12 cellular contexts compared by ENCODE assay signal in the genomic region with DNA sequence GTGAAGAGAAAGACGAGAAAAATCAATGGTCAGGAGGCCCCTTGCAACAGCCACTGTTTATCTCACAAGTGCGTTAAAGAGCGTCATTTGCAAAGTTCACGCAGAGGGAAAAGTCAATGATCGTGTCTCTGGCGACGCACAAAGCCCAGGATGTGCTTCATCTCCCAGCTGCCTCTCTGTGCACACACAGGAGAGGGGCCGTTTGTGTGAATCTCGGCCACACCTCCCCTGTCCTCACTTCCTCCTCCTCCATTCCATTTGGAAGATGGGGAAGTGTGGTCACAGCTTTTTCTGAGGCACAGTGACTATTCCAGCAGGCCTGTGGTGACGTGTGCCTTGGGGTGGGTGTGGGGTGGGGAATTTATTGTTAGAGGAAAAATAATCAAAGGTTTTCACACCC.
DNase-seq lines count a peak whose midpoint lies in the region; ATAC-seq and TF ChIP-seq lines count a peak whose summit lies in the region.
"Had no signal": no experiment of that assay in that cellular context is flagged by ENCODE, and none has a peak within 500 bp of the region (broad histone marks: within the 10 kb centered on the region; RNA-seq: fewer than 3 reads in every experiment).

No MANE protein-coding gene starts in this region.

- TF ChIP-seq CTCF in IMR-90 (conservative IDR thresholded peaks at IDR 0.05; ENCODE audit: low read depth, low read length) (no peak), activated B cell treated with CpG ODN at 0.5 μM for 24 hours (IDR thresholded peaks at IDR 0.05) (no peak), ovary (IDR thresholded peaks at IDR 0.05) (no peak), Peyer's patch (IDR thresholded peaks at IDR 0.05) (no peak)

- no peaks in the 10 kb centered on the region for H3K4me1 Mint-ChIP-seq in activated B cell treated with CpG ODN at 0.5 μM for 24 hours
- H3K4me1 Mint-ChIP-seq in natural killer cell treated with Interleukin-12 subunit alpha and Interleukin-12 subunit beta and Interleukin-15 and Interleukin-18, amount 100 ng/mL, for 72 hours (ENCODE audit: low read depth in 2 of 2): no peaks in the 10 kb centered on the region
- H3K4me1 Mint-ChIP-seq: activated naive CD4-positive, alpha-beta T cell treated with anti-CD3 and anti-CD28 coated beads, Interleukin-2, amount 10 ng/mL, durations not matched to agents 7 days and 5 days had no signal

- TF ChIP-seq RAD21 in IMR-90 (IDR thresholded peaks at IDR 0.05; ENCODE audit: low read length): no peak

- in situ Hi-C loops in IMR-90 (cut with MboI; ENCODE audit: low sequenced_read_pairs): no loop called here

- H3K36me3 Mint-ChIP-seq in activated B cell treated with CpG ODN at 0.5 μM for 24 hours (ENCODE audit: low read depth): peaks cover 52% of the 10 kb centered on the region
- H3K36me3 Mint-ChIP-seq in natural killer cell treated with Interleukin-12 subunit alpha and Interleukin-12 subunit beta and Interleukin-15 and Interleukin-18, amount 100 ng/mL, for 72 hours: no peaks in the 10 kb centered on the region

- H3K4me1 ChIP-seq in IMR-90 (ENCODE audit: control insufficient read depth, insufficient read depth, low read length): peaks cover 19% of the 10 kb centered on the region
- H3K4me1 ChIP-seq in mesodermal cell (ENCODE audit: control insufficient read depth, insufficient read depth, low read length, poor library complexity, severe bottlenecking): no peaks in the 10 kb centered on the region
- H3K4me1 ChIP-seq in ovary (ENCODE audit: insufficient read depth): no peaks in the 10 kb centered on the region
- no peaks in the 10 kb centered on the region for H3K4me1 ChIP-seq in Peyer's patch
- H3K4me1 ChIP-seq: upper lobe of left lung had no signal

- H2AK5ac ChIP-seq in IMR-90 (ENCODE audit: low read depth, low read length): no peak overlapping the region

- CTCF ChIA-PET in IMR-90 (lab: Yijun Ruan, JAX): no interaction called here
- CTCF ChIA-PET in activated B cell treated with CpG ODN at 0.5 μM for 24 hours (lab: Charles Lee): no interaction called here

- no peak overlapping the region for H3K4me3 Mint-ChIP-seq in activated B cell treated with CpG ODN at 0.5 μM for 24 hours
- no peak overlapping the region for H3K4me3 Mint-ChIP-seq in natural killer cell treated with Interleukin-12 subunit alpha and Interleukin-12 subunit beta and Interleukin-15 and Interleukin-18, amount 100 ng/mL, for 72 hours
- H3K4me3 Mint-ChIP-seq: activated naive CD4-positive, alpha-beta T cell treated with anti-CD3 and anti-CD28 coated beads, Interleukin-2, amount 10 ng/mL, durations not matched to agents 7 days and 5 days had no signal

- 0 out of 2 replicates have a peak, but pooled peaks cover 4% of the 10 kb centered on the region for H4K20me1 ChIP-seq in IMR-90 (ENCODE audit: insufficient read depth, low read length)

- peak overlapping the region; percentile 76 for H3K23ac ChIP-seq in IMR-90 (ENCODE audit: low read depth, low read length)

- ATAC-seq in IMR-90 (ENCODE audit: low read depth) (peak; percentile 70), activated B cell treated with CpG ODN at 0.5 μM for 24 hours (ENCODE audit: low read depth) (no peak), GM19035 (IDR thresholded peaks at IDR 0.05; ENCODE audit: unreplicated experiment) (no peak)
- no peak for ATAC-seq in natural killer cell treated with Interleukin-12 subunit alpha and Interleukin-12 subunit beta and Interleukin-15 and Interleukin-18, amount 100 ng/mL, for 72 hours

- POLR2A ChIA-PET in IMR-90 (lab: Charles Lee; ENCODE audit: unreplicated experiment): no interaction called here
- POLR2A ChIA-PET in activated B cell treated with CpG ODN at 0.5 μM for 24 hours (lab: Charles Lee): no interaction called here

- peak overlapping the region; percentile 57 for H3K4ac ChIP-seq in IMR-90 (ENCODE audit: low read depth, low read length)

- peak overlapping the region; percentile 56; the same call in 1 of the 2 replicates for H3K14ac ChIP-seq in IMR-90 (replicated peaks; ENCODE audit: low read depth, low read length)

- no peaks in the 10 kb centered on the region for H3K9me3 Mint-ChIP-seq in activated B cell treated with CpG ODN at 0.5 μM for 24 hours
- no peaks in the 10 kb centered on the region for H3K9me3 Mint-ChIP-seq in natural killer cell treated with Interleukin-12 subunit alpha and Interleukin-12 subunit beta and Interleukin-15 and Interleukin-18, amount 100 ng/mL, for 72 hours
- H3K9me3 Mint-ChIP-seq: activated naive CD4-positive, alpha-beta T cell treated with anti-CD3 and anti-CD28 coated beads, Interleukin-2, amount 10 ng/mL, durations not matched to agents 7 days and 5 days had no signal

- H3K27me3 ChIP-seq in IMR-90 (ENCODE audit: control insufficient read depth, insufficient read depth, low read length) (no peaks in the 10 kb centered on the region), ovary (no peaks in the 10 kb centered on the region), Peyer's patch (no peaks in the 10 kb centered on the region)
- H3K27me3 ChIP-seq: upper lobe of left lung had no signal

- peak overlapping the region; percentile 42; the same call in 1 of the 2 replicates for H4K5ac ChIP-seq in IMR-90 (ENCODE audit: low read depth, low read length)

- H2AFZ ChIP-seq in IMR-90 (replicated peaks; ENCODE audit: low read length, poor library complexity): peak overlapping the region; percentile 75

- H3K56ac ChIP-seq in IMR-90 (ENCODE audit: extremely low read depth, insufficient read depth, low read length): peak overlapping the region; percentile 52; the same call in 1 of the 2 replicates

- peak overlapping the region; percentile 73 for H2BK120ac ChIP-seq in IMR-90 (ENCODE audit: low read depth, low read length)

- H3K4me3 ChIP-seq in IMR-90 (ENCODE audit: insufficient read depth, low read depth, low read length) (no peak overlapping the region), mesodermal cell (ENCODE audit: extremely low read depth, insufficient read depth, low read length, poor library complexity, severe bottlenecking) (no peak overlapping the region), ovary (no peak overlapping the region), Peyer's patch (no peak overlapping the region)
- H3K4me3 ChIP-seq: upper lobe of left lung had no signal

- H4K91ac ChIP-seq in IMR-90 (ENCODE audit: insufficient read depth, low read depth, low read length): peak overlapping the region; percentile 63

- no peak overlapping the region for H2AK9ac ChIP-seq in IMR-90 (replicated peaks; ENCODE audit: low read depth, low read length, poor library complexity)

- intact Hi-C loops in IMR-90 (cut with micrococcal nuclease) (no loop called here), activated B cell treated with CpG ODN at 0.5 μM for 24 hours (cut with micrococcal nuclease) (no loop called here), ovary (cut with DNase I) (no loop called here)

- dilution Hi-C loops in IMR-90 (cut with HindIII; ENCODE audit: low sequenced_read_pairs, unreplicated experiment): no loop called here

- TF ChIP-seq POLR2A in IMR-90 (IDR thresholded peaks at IDR 0.05; ENCODE audit: low read depth, low read length) (no peak), ovary (IDR thresholded peaks at IDR 0.05) (no peak), Peyer's patch (IDR thresholded peaks at IDR 0.05) (no peak)

- H3K36me3 ChIP-seq in IMR-90 (ENCODE audit: control insufficient read depth, insufficient read depth, low read length) (no peaks in the 10 kb centered on the region), mesodermal cell (ENCODE audit: control insufficient read depth, insufficient read depth, low read length) (peaks cover 25% of the 10 kb centered on the region), ovary (no peaks in the 10 kb centered on the region), Peyer's patch (peaks cover 0 to 8% (median 0%) of the 10 kb centered on the region in 3 donors)

- DNase-seq in AG08395 (ENCODE audit: low spot score) (peak; percentile 21), IMR-90 (peak; percentile 78), activated B cell treated with CpG ODN at 0.5 μM for 24 hours (no peak), ovary (no peak), Peyer's patch (no peak)
- DNase-seq in natural killer cell treated with Interleukin-12 subunit alpha and Interleukin-12 subunit beta and Interleukin-15 and Interleukin-18, amount 100 ng/mL, for 72 hours (ENCODE audit: low spot score): no peak
- DNase-seq: activated naive CD4-positive, alpha-beta T cell treated with anti-CD3 and anti-CD28 coated beads, Interleukin-2, amount 10 ng/mL, durations not matched to agents 7 days and 5 days; NCI-H1048; stimulated activated CD4-positive, alpha-beta T cell treated with anti-CD3 and anti-CD28 coated beads, Interleukin-2, amount 100 ng/mL, for 24 hours; upper lobe of left lung had no signal

- BruUV-seq in IMR-90 (replicated peaks; lab: Mats Ljungman, UMichigan): no TSS peak

- H3K27ac Mint-ChIP-seq in activated B cell treated with CpG ODN at 0.5 μM for 24 hours: peak overlapping the region; percentile 21
- no peak overlapping the region for H3K27ac Mint-ChIP-seq in natural killer cell treated with Interleukin-12 subunit alpha and Interleukin-12 subunit beta and Interleukin-15 and Interleukin-18, amount 100 ng/mL, for 72 hours

- no peak for TF ChIP-seq EP300 in ovary (IDR thresholded peaks at IDR 0.05)

- H3K4me2 ChIP-seq in IMR-90 (ENCODE audit: low read depth, low read length): peak overlapping the region; percentile 55

- WGBS in IMR-90 (ENCODE audit: extremely low coverage in 2 of 2, insufficient read length in 1 of 2), 2 experiments: 17% methylated on average over 1 of the region's 10 CpGs; no CpG with 5 or more reads in 1 of the 2 experiments
- 91 to 92% methylated on average over 7 of the region's 10 CpGs for WGBS in mesodermal cell (ENCODE audit: insufficient coverage in 2 of 2), 2 experiments
- 86 to 91% (median 90%) methylated on average over 10 of the region's 10 CpGs for WGBS in ovary, 3 donors

- H3K9me3 ChIP-seq in IMR-90 (ENCODE audit: control insufficient read depth, insufficient read depth, low read length) (no peaks in the 10 kb centered on the region), mesodermal cell (ENCODE audit: control insufficient read depth, low read length) (no peaks in the 10 kb centered on the region), ovary (no peaks in the 10 kb centered on the region), Peyer's patch (no peaks in the 10 kb centered on the region)
- H3K9me3 ChIP-seq: upper lobe of left lung had no signal

- H3K9ac ChIP-seq in IMR-90 (ENCODE audit: low read depth, low read length): peak overlapping the region; percentile 13

- peak overlapping the region; percentile 21 to 84; a peak in 3 of 4 replicates for H4K8ac ChIP-seq in IMR-90 (ENCODE audit: low read depth in 2 of 2, low read length in 2 of 2)

- H2BK20ac ChIP-seq in IMR-90 (ENCODE audit: low read depth, low read length): peak overlapping the region; percentile 35

- peak overlapping the region; percentile 6; the same call in 1 of the 3 replicates for H2BK15ac ChIP-seq in IMR-90 (ENCODE audit: low read depth, low read length)

- H2BK5ac ChIP-seq in IMR-90 (ENCODE audit: low read depth, low read length, poor library complexity, severe bottlenecking): peak overlapping the region; percentile 77

- peaks cover 23% of the 10 kb centered on the region for H3K9me1 ChIP-seq in IMR-90 (ENCODE audit: insufficient read depth, low read length)

- H3K18ac ChIP-seq in IMR-90 (ENCODE audit: low read depth, low read length): peak overlapping the region; percentile 72; the same call in 1 of the 2 replicates

- H3K27me3 Mint-ChIP-seq in activated B cell treated with CpG ODN at 0.5 μM for 24 hours: no peaks in the 10 kb centered on the region
- H3K27me3 Mint-ChIP-seq in natural killer cell treated with Interleukin-12 subunit alpha and Interleukin-12 subunit beta and Interleukin-15 and Interleukin-18, amount 100 ng/mL, for 72 hours: no peaks in the 10 kb centered on the region
- H3K27me3 Mint-ChIP-seq: activated naive CD4-positive, alpha-beta T cell treated with anti-CD3 and anti-CD28 coated beads, Interleukin-2, amount 10 ng/mL, durations not matched to agents 7 days and 5 days had no signal

- H3K27ac ChIP-seq in IMR-90 (ENCODE audit: insufficient read depth, low read length): peak overlapping the region; percentile 51
- H3K27ac ChIP-seq in mesodermal cell (ENCODE audit: low read depth, low read length, severe bottlenecking): peak overlapping the region; percentile 70
- no peak overlapping the region for H3K27ac ChIP-seq in ovary
- H3K27ac ChIP-seq in Peyer's patch: peak overlapping the region in 1 of 4 donors; percentile 35
- H3K27ac ChIP-seq: upper lobe of left lung had no signal

- no peaks in the 10 kb centered on the region for H3K79me1 ChIP-seq in IMR-90 (ENCODE audit: low read depth in 1 of 2, low read length in 2 of 2)

Comparison
In these comparisons a context has a peak if more than half of its experiments do, and no peak if none do; other contexts are left out.
1. DNase-seq: peak in AG08395 (single experiment) and IMR-90 (single experiment); none in activated B cell treated with CpG ODN at 0.5 μM for 24 hours (single experiment), ovary (0 of 5), Peyer's patch (0 of 3) and natural killer cell treated with Interleukin-12 subunit alpha and Interleukin-12 subunit beta and Interleukin-15 and Interleukin-18, amount 100 ng/mL, for 72 hours (single experiment).
2. H3K27ac ChIP-seq: peak in IMR-90 (single experiment) and mesodermal cell (single experiment); none in ovary (0 of 2).